In the genomic region with DNA sequence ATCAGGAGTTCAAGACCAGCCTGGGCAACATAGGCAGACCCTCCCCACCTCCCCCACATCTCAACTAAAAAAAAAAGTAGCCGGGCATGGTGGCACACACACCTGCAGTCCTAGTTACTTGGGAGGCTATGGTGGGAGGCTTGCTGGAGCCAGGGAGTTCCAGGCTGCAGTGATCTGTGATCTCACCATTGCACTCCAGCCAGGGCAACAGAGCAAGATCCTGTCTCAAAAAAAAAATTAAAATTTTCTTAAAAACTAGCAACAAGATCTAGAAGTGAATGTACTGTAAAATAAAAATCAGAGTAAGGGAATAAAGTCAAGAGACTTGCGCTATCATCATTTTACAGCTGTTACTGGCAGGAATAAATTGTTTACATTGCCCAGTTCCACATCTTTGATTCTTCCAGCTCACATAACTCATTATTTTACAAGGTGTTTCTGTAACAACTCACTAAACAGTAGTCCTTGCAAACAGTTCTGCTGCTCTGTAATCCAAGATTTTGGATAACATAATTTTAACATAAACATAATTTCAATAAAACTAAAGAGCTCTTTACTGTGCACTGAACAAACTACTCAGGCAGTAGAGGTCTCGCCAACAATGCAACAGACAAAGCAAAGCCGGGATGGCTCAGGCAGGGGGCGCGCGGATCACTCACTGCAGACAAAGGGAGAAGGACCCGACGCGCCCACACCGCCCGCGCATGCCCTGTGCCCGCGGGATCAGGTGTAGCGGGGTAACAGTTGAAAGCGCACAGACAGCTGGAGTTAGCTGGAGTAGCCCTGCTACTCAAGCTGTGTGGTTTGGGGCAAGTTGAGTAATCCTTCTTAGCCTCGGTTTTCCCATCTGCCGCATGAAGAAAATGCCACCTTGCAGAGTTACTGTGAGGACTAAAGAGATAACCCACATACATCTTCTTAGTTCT, we compare ENCODE assay signal across 8 cellular contexts.
DNase-seq lines count a peak whose midpoint lies in the region; ATAC-seq and TF ChIP-seq lines count a peak whose summit lies in the region.

No MANE protein-coding gene starts in this region.

- H3K4me1 ChIP-seq in lower lobe of right lung = peaks cover 10% of the 10 kb centered on the region

- ATAC-seq in GM19023 (IDR thresholded peaks at IDR 0.05; ENCODE audit: unreplicated experiment) (peak; percentile 86), HG03196 (IDR thresholded peaks at IDR 0.05; ENCODE audit: unreplicated experiment) (peak; percentile 90), lower lobe of right lung (peak; percentile 84 to 90)

- H3K36me3 ChIP-seq in lower lobe of right lung = no peaks in the 10 kb centered on the region

- DNase-seq in AG09309 (ENCODE audit: low read depth) = no peak
- DNase-seq in NCI-H2196 treated with DMSO at 0.1 percent for 48 hours (lab: John Stamatoyannopoulos, UW; ENCODE audit: unreplicated experiment) = peak; percentile 13
- peak; percentile 53 to 70 (median 62) for DNase-seq in activated CD4-positive, CD25-positive, alpha-beta regulatory T cell (lab: John Stamatoyannopoulos, UW)
- DNase-seq in cardiac fibroblast (ENCODE audit: low read depth in 2 of 2) = peak; percentile 10 to 24
- DNase-seq in lower lobe of right lung = peak; percentile 77
- DNase-seq in stimulated activated CD8-positive, alpha-beta memory T cell treated with anti-CD3 and anti-CD28 coated beads, Interleukin-15, amount 100 ng/mL, for 24 hours (ENCODE audit: low read depth) = peak; percentile 46

- no peak overlapping the region for H3K27ac ChIP-seq in lower lobe of right lung

- peaks cover 19% of the 10 kb centered on the region for H3K27me3 ChIP-seq in lower lobe of right lung (ENCODE audit: low read depth)

- TF ChIP-seq CTCF in AG09309 (IDR thresholded peaks at IDR 0.05; ENCODE audit: control insufficient read depth, insufficient read depth, low read depth, low read length, missing control alignments) (peak; percentile 25), cardiac fibroblast (IDR thresholded peaks at IDR 0.05; ENCODE audit: low read depth, low read length) (peak; percentile 14), lower lobe of right lung (IDR thresholded peaks at IDR 0.05) (peak; percentile 44)

- no peaks in the 10 kb centered on the region for H3K9me3 ChIP-seq in lower lobe of right lung

- intact Hi-C loops in lower lobe of right lung (cut with DNase I) = no loop called here

- H3K4me3 ChIP-seq in AG09309 (ENCODE audit: control insufficient read depth, low read depth, low read length) (no peak overlapping the region), cardiac fibroblast (replicated peaks in 1 of 2; ENCODE audit: low read depth in 2 of 2, low read length in 2 of 2) (no peak overlapping the region), lower lobe of right lung (no peak overlapping the region)
